14 cellular contexts compared by ENCODE assay signal in genomic region chr21:42360317-42360716, GRCh38. TPM values are rescaled to one million over a fixed set of nuclear protein-coding genes. Genes with fewer than 3 reads are reported as not detected.
A peak's percentile ranks its signal among the peaks of the same experiment; 100 is the strongest.
DNase-seq lines count a peak whose midpoint lies in the region; ATAC-seq and TF ChIP-seq lines count a peak whose summit lies in the region.
"Had no signal": no experiment of that assay in that cellular context is flagged by ENCODE, and none has a peak within 500 bp of the region (broad histone marks: within the 10 kb centered on the region; RNA-seq: fewer than 3 reads in every experiment).

No MANE protein-coding gene starts in this region.

- no peak for ATAC-seq in GM23338
- no peak for ATAC-seq in GM21390 (IDR thresholded peaks at IDR 0.05; ENCODE audit: unreplicated experiment)
- ATAC-seq in GM21825 (IDR thresholded peaks at IDR 0.05; ENCODE audit: unreplicated experiment): no peak
- ATAC-seq in GM21360 (IDR thresholded peaks at IDR 0.05; ENCODE audit: unreplicated experiment): no peak
- ATAC-seq: activated CD8-positive, alpha-beta memory T cell treated with anti-CD3 and anti-CD28 coated beads, Interleukin-2, amount 10 ng/mL, durations not matched to agents 7 days and 5 days had no signal

- H3K27ac Mint-ChIP-seq in GM23338: no peak overlapping the region
- H3K27ac Mint-ChIP-seq: activated CD8-positive, alpha-beta memory T cell treated with anti-CD3 and anti-CD28 coated beads, Interleukin-2, amount 10 ng/mL, durations not matched to agents 7 days and 5 days; CD4-positive, alpha-beta memory T cell had no signal

- no peaks in the 10 kb centered on the region for H3K9me2 ChIP-seq in DOHH2 (replicated peaks; ENCODE audit: control insufficient read depth, low read length)
- H3K9me2 ChIP-seq in GM23338 (ENCODE audit: insufficient read depth): no peaks in the 10 kb centered on the region

- H3K4me2 ChIP-seq in DOHH2 (ENCODE audit: low read length) (no peak overlapping the region), GM23338 (no peak overlapping the region)

- peaks cover 6% of the 10 kb centered on the region for H3K9me3 ChIP-seq in DOHH2 (ENCODE audit: control insufficient read depth, insufficient read depth, low read length)

- no peaks in the 10 kb centered on the region for H4K20me1 ChIP-seq in DOHH2 (ENCODE audit: control insufficient read depth, insufficient read depth, low read depth, low read length)
- no peaks in the 10 kb centered on the region for H4K20me1 ChIP-seq in GM23338 (replicated peaks; ENCODE audit: insufficient read depth)

- no peaks in the 10 kb centered on the region for H3K36me3 ChIP-seq in DOHH2 (ENCODE audit: control insufficient read depth, low read length)
- no peaks in the 10 kb centered on the region for H3K36me3 ChIP-seq in GM23338 (ENCODE audit: insufficient read depth)
- H3K36me3 ChIP-seq: MG63 had no signal

- H3K79me2 ChIP-seq in DOHH2 (ENCODE audit: control insufficient read depth, low read length): no peaks in the 10 kb centered on the region
- H3K79me2 ChIP-seq in GM23338 (replicated peaks; ENCODE audit: insufficient read depth): no peaks in the 10 kb centered on the region

- peaks cover 5% of the 10 kb centered on the region for H3K27me3 Mint-ChIP-seq in GM23338 (ENCODE audit: insufficient read depth, low read depth, poor library complexity)

- no peak overlapping the region for H3K4me3 Mint-ChIP-seq in GM23338
- H3K4me3 Mint-ChIP-seq: activated CD8-positive, alpha-beta memory T cell treated with anti-CD3 and anti-CD28 coated beads, Interleukin-2, amount 10 ng/mL, durations not matched to agents 7 days and 5 days; CD4-positive, alpha-beta memory T cell had no signal

- H3F3A ChIP-seq in DOHH2 (ENCODE audit: control insufficient read depth, insufficient read depth): no peaks in the 10 kb centered on the region
- no peaks in the 10 kb centered on the region for H3F3A ChIP-seq in GM23338 (replicated peaks; ENCODE audit: low read depth)

- H3K9me3 Mint-ChIP-seq in GM23338: peaks cover 18% of the 10 kb centered on the region

- H3K4me3 ChIP-seq in DOHH2 (ENCODE audit: low read length): no peak overlapping the region
- H3K4me3 ChIP-seq in GM23338: no peak overlapping the region
- H3K4me3 ChIP-seq: MG63, SK-N-MC had no signal

- H3K4me1 Mint-ChIP-seq in GM23338: no peaks in the 10 kb centered on the region
- H3K4me1 Mint-ChIP-seq: CD4-positive, alpha-beta memory T cell had no signal

- H3K4me1 ChIP-seq in DOHH2 (ENCODE audit: control insufficient read depth, low read length) (peaks cover 16% of the 10 kb centered on the region), GM23338 (ENCODE audit: insufficient read depth) (no peaks in the 10 kb centered on the region)

- peak; percentile 45 for DNase-seq in GM23338 (ENCODE audit: low spot score)
- DNase-seq in activated T-cell treated with anti-CD3 and anti-CD28 coated beads, Interleukin-2, amount 50 U/mL, for 48 hours: peak; percentile 59 to 62
- DNase-seq: activated CD8-positive, alpha-beta memory T cell treated with anti-CD3 and anti-CD28 coated beads, Interleukin-2, amount 10 ng/mL, durations not matched to agents 7 days and 5 days; CD4-positive, alpha-beta memory T cell; hypothalamus; mammary epithelial cell; MG63 had no signal

- H3K27ac ChIP-seq in DOHH2 (ENCODE audit: low read depth, low read length): no peak overlapping the region
- H3K27ac ChIP-seq in GM23338 (ENCODE audit: low read depth): no peak overlapping the region
- H3K27ac ChIP-seq: SK-N-MC had no signal

- no peak overlapping the region for H2AFZ ChIP-seq in GM23338

- TF ChIP-seq CTCF in DOHH2 (IDR thresholded peaks at IDR 0.05; ENCODE audit: low read depth, low read length, poor library complexity, severe bottlenecking) (peak; percentile 67), GM23338 (conservative IDR thresholded peaks at IDR 0.05; ENCODE audit: low read depth in 2 of 2) (peak; percentile 43 to 60)

- H3K27me3 ChIP-seq in DOHH2 (ENCODE audit: control insufficient read depth, low read length) (peaks cover 30% of the 10 kb centered on the region), GM23338 (ENCODE audit: insufficient read depth) (no peaks in the 10 kb centered on the region)

- peaks cover 6% of the 10 kb centered on the region for H3K36me3 Mint-ChIP-seq in GM23338 (ENCODE audit: low read depth)

TF ChIP-seq in GM23338, 12 proteins besides CTCF, POLR2A, EP300 and RAD21:
- TF ChIP-seq STAT1 (IDR thresholded peaks at IDR 0.05; ENCODE audit: unreplicated experiment) (no peak), ZNF114 (CRISPR knock-in tag; IDR thresholded peaks at IDR 0.05) (no peak), CREB1 (CRISPR knock-in tag; IDR thresholded peaks at IDR 0.05; ENCODE audit: low read depth) (no peak), JUNB (IDR thresholded peaks at IDR 0.05; ENCODE audit: unreplicated experiment) (no peak), NANOG (IDR thresholded peaks at IDR 0.05; ENCODE audit: borderline replicate concordance) (no peak), EZH2 (IDR thresholded peaks at IDR 0.05; ENCODE audit: low read depth, unreplicated experiment) (no peak), ETS1 (IDR thresholded peaks at IDR 0.05) (no peak), ZNF331 (CRISPR knock-in tag; IDR thresholded peaks at IDR 0.05; ENCODE audit: low read depth) (no peak), EZH2phosphoT487 (IDR thresholded peaks at IDR 0.05; ENCODE audit: unreplicated experiment) (no peak), REST (IDR thresholded peaks at IDR 0.05; ENCODE audit: unreplicated experiment) (no peak), POLR2AphosphoS5 (IDR thresholded peaks at IDR 0.05; ENCODE audit: low read depth) (no peak)

RNA-seq across cellular contexts. Expression of gene TFF1, which starts 6.0 kb away (rescaled TPM):
- not detected in 2 replicates for total RNA-seq in GM23338 (2014; rRNA removed; shearing (Covaris generic))
- not detected in 2 replicates for polyA plus RNA-seq in GM23338 (2016; fragmentation: Nextera tagmentation; extraction: Ambion mirVana)
- total RNA-seq: activated CD8-positive, alpha-beta memory T cell treated with anti-CD3 and anti-CD28 coated beads, Interleukin-2, amount 10 ng/mL, durations not matched to agents 7 days and 5 days; CD4-positive, alpha-beta memory T cell; mammary epithelial cell; osteocyte; subcutaneous adipose tissue had no signal
- polyA plus RNA-seq: CD4-positive, alpha-beta memory T cell; mammary epithelial cell had no signal

RNA-seq across cellular contexts. Expression of gene TFF2, which starts 9.5 kb away (rescaled TPM):
- total RNA-seq in GM23338 (2014; rRNA removed; shearing (Covaris generic)): not detected in 2 replicates
- not detected in 2 replicates for polyA plus RNA-seq in GM23338 (2016; fragmentation: Nextera tagmentation; extraction: Ambion mirVana)
- total RNA-seq: activated CD8-positive, alpha-beta memory T cell treated with anti-CD3 and anti-CD28 coated beads, Interleukin-2, amount 10 ng/mL, durations not matched to agents 7 days and 5 days; CD4-positive, alpha-beta memory T cell; mammary epithelial cell; osteocyte; subcutaneous adipose tissue had no signal
- polyA plus RNA-seq: CD4-positive, alpha-beta memory T cell; mammary epithelial cell had no signal

RNA-seq across cellular contexts. Expression of gene TMPRSS3, which starts 35.5 kb away (rescaled TPM):
- total RNA-seq in GM23338 (2014; rRNA removed; shearing (Covaris generic)): 0.17 TPM in 1 of 2 replicates, not detected in the other
- polyA plus RNA-seq in GM23338 (2016; fragmentation: Nextera tagmentation; extraction: Ambion mirVana): not detected in 2 replicates
- total RNA-seq: osteocyte had no signal
- polyA plus RNA-seq: mammary epithelial cell had no signal

RNA-seq across cellular contexts. Expression of gene UBASH3A, which starts 43.4 kb away (rescaled TPM):
- not detected in 2 replicates for total RNA-seq in GM23338 (2014; rRNA removed; shearing (Covaris generic))
- polyA plus RNA-seq in GM23338 (2016; fragmentation: Nextera tagmentation; extraction: Ambion mirVana): not detected in 2 replicates
- total RNA-seq: mammary epithelial cell, osteocyte had no signal
- polyA plus RNA-seq: mammary epithelial cell had no signal

RNA-seq across cellular contexts. Expression of gene TFF3, which starts 45.1 kb away (rescaled TPM):
- 1.2 TPM in 1 of 2 replicates, not detected in the other for total RNA-seq in GM23338 (2014; rRNA removed; shearing (Covaris generic))
- polyA plus RNA-seq in GM23338 (2016; fragmentation: Nextera tagmentation; extraction: Ambion mirVana): 3.1 and 3.3 TPM in 2 replicates
- total RNA-seq: activated CD8-positive, alpha-beta memory T cell treated with anti-CD3 and anti-CD28 coated beads, Interleukin-2, amount 10 ng/mL, durations not matched to agents 7 days and 5 days; CD4-positive, alpha-beta memory T cell; mammary epithelial cell had no signal
- polyA plus RNA-seq: CD4-positive, alpha-beta memory T cell; mammary epithelial cell had no signal
